ENCODE assay signal across 18 cellular contexts in the genomic region with DNA sequence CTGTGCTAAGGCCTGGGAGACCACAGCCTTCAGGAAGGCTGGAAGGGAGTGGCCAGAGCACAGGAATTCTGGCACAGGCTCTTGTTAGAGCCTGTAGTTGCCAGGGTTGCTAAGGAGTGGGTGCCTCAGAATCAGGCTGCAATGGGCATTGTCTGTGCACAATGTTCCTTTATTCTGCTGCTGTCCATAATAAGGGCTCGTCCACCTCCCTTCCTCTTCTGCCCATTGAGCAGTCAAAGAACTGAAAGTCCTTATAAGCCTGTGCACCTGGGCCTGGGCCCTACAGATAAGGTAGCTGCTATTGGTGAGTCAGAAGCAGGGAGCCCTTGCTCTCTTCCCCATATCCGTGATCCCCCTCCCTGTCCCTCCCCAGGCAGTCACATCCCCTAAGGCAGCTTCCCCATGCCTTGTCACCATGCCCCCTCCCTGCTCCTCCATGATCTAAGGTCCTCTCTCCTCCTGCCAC. TPM values are rescaled to one million over a fixed set of nuclear protein-coding genes. Genes with fewer than 3 reads are reported as not detected.
DNase-seq lines count a peak whose midpoint lies in the region; ATAC-seq, FAIRE-seq and TF ChIP-seq lines count a peak whose summit lies in the region.
"Had no signal": no experiment of that assay in that cellular context is flagged by ENCODE, and none has a peak within 500 bp of the region (broad histone marks: within the 10 kb centered on the region; RNA-seq: fewer than 3 reads in every experiment).

No MANE protein-coding gene starts in this region.

- WGBS in A549 (ENCODE audit: missing lambda C conversion rate): 74% methylated on average over 2 of the region's 2 CpGs

- no peaks in the 10 kb centered on the region for H3K9me3 Mint-ChIP-seq in osteocyte (ENCODE audit: unreplicated experiment)
- H3K9me3 Mint-ChIP-seq: activated T-helper 2 cell treated with anti-CD3 and anti-CD28 coated beads, Interferon-gamma antibody, Interleukin-2, Interleukin-4, amounts not matched to agents 10 μg/mL and 5 μg/mL and 100 μg/mL, durations not matched to agents 14 hours and 24 hours and 36 hours had no signal

- no peak for TF ChIP-seq RAD21 in A549 (conservative IDR thresholded peaks at IDR 0.05 in 1 of 2, IDR thresholded peaks at IDR 0.05 in 1 of 2)

- POLR2A ChIA-PET in A549 (lab: Yijun Ruan, JAX) (no interaction called here), RWPE1 (lab: Yijun Ruan, JAX; ENCODE audit: low non-redundant PET) (no interaction called here)

- no peak for DNase-seq in A549 (ENCODE audit: low read depth in 1 of 2, low spot score in 1 of 2)
- peak; percentile 30 for DNase-seq in RWPE1 (ENCODE audit: low spot score)
- DNase-seq in epithelial cell of esophagus (ENCODE audit: low read depth): peak; percentile 54
- DNase-seq in lower lobe of right lung: peak; percentile 44
- DNase-seq in osteocyte (ENCODE audit: extremely low spot score, unreplicated experiment): no peak
- DNase-seq in GM12891 (ENCODE audit: insufficient read length, low spot score): no peak
- no peak for DNase-seq in GM10266 (ENCODE audit: extremely low spot score)
- DNase-seq in effector memory CD4-positive, alpha-beta T cell: no peak
- DNase-seq: ACHN; activated CD4-positive, alpha-beta T cell treated with anti-CD3 and anti-CD28 coated beads for 48 hours; DMS79; glutamatergic neuron; NCI-H510A; trophoblast cell had no signal

- H3K27ac ChIP-seq in A549: peak overlapping the region in 1 of 2 experiments; percentile 23; a peak in 3 of 6 replicates
- H3K27ac ChIP-seq in RWPE1: peak overlapping the region; percentile 76
- H3K27ac ChIP-seq in lower lobe of right lung: peak overlapping the region; percentile 22
- no peak overlapping the region for H3K27ac ChIP-seq in effector memory CD4-positive, alpha-beta T cell (ENCODE audit: insufficient read depth, low read length, poor library complexity, severe bottlenecking)
- H3K27ac ChIP-seq: coronary artery, SJSA1 had no signal

- H3K36me3 Mint-ChIP-seq in osteocyte (ENCODE audit: unreplicated experiment): no peaks in the 10 kb centered on the region

- H3K27ac Mint-ChIP-seq in osteocyte (ENCODE audit: unreplicated experiment): no peak overlapping the region
- H3K27ac Mint-ChIP-seq: activated T-helper 2 cell treated with anti-CD3 and anti-CD28 coated beads, Interferon-gamma antibody, Interleukin-2, Interleukin-4, amounts not matched to agents 10 μg/mL and 5 μg/mL and 100 μg/mL, durations not matched to agents 14 hours and 24 hours and 36 hours had no signal

- H3K4me3 Mint-ChIP-seq in osteocyte (ENCODE audit: unreplicated experiment): no peak overlapping the region

- ATAC-seq in A549: peak; percentile 28 to 57; a peak in 3 of 6 replicates
- peak; percentile 83 to 86 for ATAC-seq in lower lobe of right lung

- CTCF ChIA-PET in A549 (lab: Yijun Ruan, JAX) (interaction anchor here (1.0 to 5.8 kb wide), 4 partner anchors 8 to 77 kb away, joined by 3 to 31 read pairs (median 4); no protein-coding TSS in a partner anchor), RWPE1 (lab: Yijun Ruan, JAX) (interaction anchor here (1.0 kb wide), 1 partner anchor 22 kb away, joined by 3 read pairs; no protein-coding TSS in a partner anchor)

- TF ChIP-seq CTCF in A549 (IDR thresholded peaks at IDR 0.05) (no peak), RWPE1 (conservative IDR thresholded peaks at IDR 0.05; ENCODE audit: low read depth) (no peak), epithelial cell of esophagus (IDR thresholded peaks at IDR 0.05; ENCODE audit: insufficient read depth, low read depth, low read length, missing control alignments) (no peak), lower lobe of right lung (IDR thresholded peaks at IDR 0.05) (no peak), osteocyte (IDR thresholded peaks at IDR 0.05) (no peak), GM10266 (IDR thresholded peaks at IDR 0.05; ENCODE audit: control insufficient read depth, insufficient read depth, low read depth, missing control alignments) (no peak)

- intact Hi-C loops in lower lobe of right lung (cut with DNase I): no loop called here

- H3K27me3 ChIP-seq in lower lobe of right lung (ENCODE audit: low read depth): no peaks in the 10 kb centered on the region
- H3K27me3 ChIP-seq in effector memory CD4-positive, alpha-beta T cell (replicated peaks; ENCODE audit: control insufficient read depth, insufficient read depth, low read length, poor library complexity, severe bottlenecking): no peaks in the 10 kb centered on the region
- H3K27me3 ChIP-seq: SJSA1 had no signal

- H3K9me3 ChIP-seq in A549 (no peaks in the 10 kb centered on the region), lower lobe of right lung (no peaks in the 10 kb centered on the region)
- no peaks in the 10 kb centered on the region for H3K9me3 ChIP-seq in effector memory CD4-positive, alpha-beta T cell (ENCODE audit: control insufficient read depth, low read length)
- H3K9me3 ChIP-seq: SJSA1 had no signal

- no peak for TF ChIP-seq EP300 in A549 (IDR thresholded peaks at IDR 0.05)

- no peaks in the 10 kb centered on the region for H3K4me1 Mint-ChIP-seq in osteocyte (ENCODE audit: unreplicated experiment)

- no peaks in the 10 kb centered on the region for H3K36me3 ChIP-seq in lower lobe of right lung
- H3K36me3 ChIP-seq in effector memory CD4-positive, alpha-beta T cell (ENCODE audit: control insufficient read depth, insufficient read depth, low read length): no peaks in the 10 kb centered on the region
- H3K36me3 ChIP-seq: SJSA1 had no signal

- H3K4me2 ChIP-seq in A549: no peak overlapping the region

- no peak for TF ChIP-seq POLR2A in A549 (IDR thresholded peaks at IDR 0.05; ENCODE audit: low read length)
- no peak for TF ChIP-seq POLR2A in GM12891 (IDR thresholded peaks at IDR 0.05; ENCODE audit: low read depth, low read length)

- H3K27me3 Mint-ChIP-seq in osteocyte (ENCODE audit: unreplicated experiment): peaks cover 24% of the 10 kb centered on the region

- H3K4me1 ChIP-seq in A549 (0 out of 3 replicates have a peak, but pooled peaks cover 3% of the 10 kb centered on the region), lower lobe of right lung (no peaks in the 10 kb centered on the region)
- no peaks in the 10 kb centered on the region for H3K4me1 ChIP-seq in effector memory CD4-positive, alpha-beta T cell (ENCODE audit: control insufficient read depth, insufficient read depth, low read length, poor library complexity, severe bottlenecking)
- H3K4me1 ChIP-seq: SJSA1 had no signal

- H3K4me3 ChIP-seq in A549: no peak overlapping the region
- no peak overlapping the region for H3K4me3 ChIP-seq in epithelial cell of esophagus (ENCODE audit: low read length)
- no peak overlapping the region for H3K4me3 ChIP-seq in lower lobe of right lung
- no peak overlapping the region for H3K4me3 ChIP-seq in effector memory CD4-positive, alpha-beta T cell (ENCODE audit: insufficient read depth, low read depth, low read length, poor library complexity, severe bottlenecking)
- H3K4me3 ChIP-seq: coronary artery, SJSA1 had no signal

- FAIRE-seq in A549 (lab: Jason Lieb, UNC): no peak
- FAIRE-seq in GM12891 (lab: Jason Lieb, UNC): no peak

TF ChIP-seq in A549, 52 proteins besides CTCF, POLR2A, EP300 and RAD21:
- TF ChIP-seq PHF8 (IDR thresholded peaks at IDR 0.05; ENCODE audit: borderline replicate concordance, low read depth): no peak
- no peak for TF ChIP-seq KDM1A (IDR thresholded peaks at IDR 0.05; ENCODE audit: low read depth)
TF ChIP-seq in A549: peak in this region for 0.

TF ChIP-seq in GM12891, 5 proteins besides CTCF, POLR2A, EP300 and RAD21:
- TF ChIP-seq POLR2AphosphoS5 (IDR thresholded peaks at IDR 0.05; ENCODE audit: low read depth, low read length): no peak
- no peak for TF ChIP-seq TAF1 (IDR thresholded peaks at IDR 0.05; ENCODE audit: low read depth, low read length)
- no peak for TF ChIP-seq SPI1 (IDR thresholded peaks at IDR 0.05; ENCODE audit: low read depth, low read length)
- no peak for TF ChIP-seq PAX5 (IDR thresholded peaks at IDR 0.05; ENCODE audit: insufficient read depth, low read length, severe bottlenecking)
- TF ChIP-seq POU2F2 (IDR thresholded peaks at IDR 0.05; ENCODE audit: low read depth, low read length): no peak
TF ChIP-seq in GM12891: peak in this region for 0.

RNA-seq across cellular contexts. Expression of a gene that starts 5.4 kb away (rescaled TPM):
- polyA plus RNA-seq in A549 (2011; rRNA removed) (0.12 and 0.39 TPM in 2 replicates), A549 (2017; fragmentation: RNase III; extraction: RNeasy Plus Mini Kit Qiagen cat#74134 plus additional on column Dnase treatment) (0.15 to 0.23 TPM (median 0.21 TPM) in 3 replicates)
- polyA plus RNA-seq in A549 (2012; cell fraction: cytosol; rRNA removed): 0.19 and 0.45 TPM in 2 replicates
- 0.11 and 0.29 TPM in 2 replicates for polyA plus RNA-seq in A549 (2012; cell fraction: nucleus; rRNA removed)
- polyA minus RNA-seq in A549 (2011; rRNA and poly(A)+ RNA removed): 0.10 TPM in 1 of 2 replicates, not detected in the other
- total RNA-seq in lower lobe of right lung (0.35 TPM), osteocyte (not detected in 2 replicates)
- polyA plus RNA-seq in GM12891 (2012; ENCODE audit: low read depth, missing spikeins): not detected
- total RNA-seq: activated T-helper 2 cell treated with anti-CD3 and anti-CD28 coated beads, Interferon-gamma antibody, Interleukin-2, Interleukin-4, amounts not matched to agents 10 μg/mL and 5 μg/mL and 100 μg/mL, durations not matched to agents 14 hours and 24 hours and 36 hours; mononuclear cell had no signal

RNA-seq across cellular contexts. Expression of a gene that starts 24.1 kb away (rescaled TPM):
- polyA plus RNA-seq in A549 (2011; rRNA removed) (10.8 and 12.0 TPM in 2 replicates), A549 (2017; fragmentation: RNase III; extraction: RNeasy Plus Mini Kit Qiagen cat#74134 plus additional on column Dnase treatment) (11.1 to 11.6 TPM (median 11.3 TPM) in 3 replicates)
- 12.6 and 15.6 TPM in 2 replicates for polyA plus RNA-seq in A549 (2012; cell fraction: cytosol; rRNA removed)
- polyA plus RNA-seq in A549 (2012; cell fraction: nucleus; rRNA removed): 13.5 and 27.6 TPM in 2 replicates
- polyA minus RNA-seq in A549 (2011; rRNA and poly(A)+ RNA removed): 11.4 and 13.3 TPM in 2 replicates
- total RNA-seq in lower lobe of right lung (11.0 TPM), osteocyte (11.9 and 14.9 TPM in 2 replicates)
- polyA plus RNA-seq in GM12891 (2012; ENCODE audit: low read depth, missing spikeins): 3.1 TPM

RNA-seq across cellular contexts. Expression of a gene that starts 24.8 kb away (rescaled TPM):
- polyA plus RNA-seq in A549 (2011; rRNA removed) (88.2 and 88.8 TPM in 2 replicates), A549 (2017; fragmentation: RNase III; extraction: RNeasy Plus Mini Kit Qiagen cat#74134 plus additional on column Dnase treatment) (132 to 143 TPM (median 140 TPM) in 3 replicates)
- polyA plus RNA-seq in A549 (2012; cell fraction: cytosol; rRNA removed): 170 and 213 TPM in 2 replicates
- polyA plus RNA-seq in A549 (2012; cell fraction: nucleus; rRNA removed): 84.5 and 103 TPM in 2 replicates
- 111 and 129 TPM in 2 replicates for polyA minus RNA-seq in A549 (2011; rRNA and poly(A)+ RNA removed)
- total RNA-seq in lower lobe of right lung (39.9 TPM), osteocyte (43.4 and 45.5 TPM in 2 replicates)
- 23.0 TPM for polyA plus RNA-seq in GM12891 (2012; ENCODE audit: low read depth, missing spikeins)

RNA-seq across cellular contexts. Expression of a gene that starts 49.2 kb away (rescaled TPM):
- 4.3 and 5.2 TPM in 2 replicates for polyA plus RNA-seq in A549 (2011; rRNA removed)
- polyA plus RNA-seq in A549 (2012; cell fraction: cytosol; rRNA removed): 9.0 and 14.5 TPM in 2 replicates
- polyA plus RNA-seq in A549 (2012; cell fraction: nucleus; rRNA removed): 25.4 and 32.6 TPM in 2 replicates
- 9.8 to 11.2 TPM (median 10.3 TPM) in 3 replicates for polyA plus RNA-seq in A549 (2017; fragmentation: RNase III; extraction: RNeasy Plus Mini Kit Qiagen cat#74134 plus additional on column Dnase treatment)
- 6.6 TPM in 2 replicates for polyA minus RNA-seq in A549 (2011; rRNA and poly(A)+ RNA removed)
- total RNA-seq in lower lobe of right lung: 21.5 TPM
- total RNA-seq in osteocyte: 4.9 and 5.2 TPM in 2 replicates
- polyA plus RNA-seq in GM12891 (2012; ENCODE audit: low read depth, missing spikeins): 0.03 TPM

Comparison
In these comparisons a context has a peak if more than half of its experiments do, and no peak if none do; other contexts are left out.
1. DNase-seq: peak in RWPE1 (single experiment), epithelial cell of esophagus (single experiment) and lower lobe of right lung (single experiment); none in A549 (0 of 2), osteocyte (single experiment), GM12891 (single experiment), GM10266 (single experiment) and effector memory CD4-positive, alpha-beta T cell (0 of 3).